8 cellular contexts compared by ENCODE assay signal in genomic region chr4:185424905-185425599, GRCh38. TPM values are rescaled to one million over a fixed set of nuclear protein-coding genes. Genes with fewer than 3 reads are reported as not detected.
DNase-seq lines count a peak whose midpoint lies in the region; ATAC-seq and TF ChIP-seq lines count a peak whose summit lies in the region.

No MANE protein-coding gene starts in this region.

- peak overlapping the region; percentile 90 for H2AFZ ChIP-seq in SK-N-SH (ENCODE audit: low read depth)

- intact Hi-C loops in mucosa of descending colon (cut with DNase I, micrococcal nuclease), result no loop called here

- peak overlapping the region; percentile 88 for H3K4me2 ChIP-seq in SK-N-SH

- TF ChIP-seq EP300 in SK-N-SH (IDR thresholded peaks at IDR 0.05; ENCODE audit: borderline replicate concordance in 1 of 2, low read depth in 1 of 2, low read length in 1 of 2), result no peak

- peak; percentile 30 for ATAC-seq in mucosa of descending colon
- no peak for ATAC-seq in HG03571 (IDR thresholded peaks at IDR 0.05; ENCODE audit: unreplicated experiment)

- H3K4me3 ChIP-seq in GM06990 (replicated peaks; ENCODE audit: low read depth, low read length) (peak overlapping the region; percentile 65), HFF-Myc (replicated peaks; ENCODE audit: low read depth, low read length) (peak overlapping the region; percentile 56), SK-N-SH (ENCODE audit: low read depth in 2 of 2, low read length in 1 of 2) (peak overlapping the region; percentile 71 to 82), endodermal cell (ENCODE audit: low read length) (peak overlapping the region; percentile 98), mucosa of descending colon (peak overlapping the region; percentile 86)

- H3K36me3 ChIP-seq in GM06990 (ENCODE audit: control insufficient read depth, insufficient read depth, low read length) (no peaks in the 10 kb centered on the region; the same call in 1 of the 2 replicates), SK-N-SH (replicated peaks in 1 of 2; ENCODE audit: control insufficient read depth in 1 of 2, insufficient read depth in 2 of 2, low read length in 1 of 2) (peaks cover 11 to 24% of the 10 kb centered on the region in 2 experiments), endodermal cell (ENCODE audit: control insufficient read depth, insufficient read depth, low read length) (no peaks in the 10 kb centered on the region), mucosa of descending colon (ENCODE audit: low read depth) (no peaks in the 10 kb centered on the region)

- no peak for TF ChIP-seq RAD21 in SK-N-SH (IDR thresholded peaks at IDR 0.05; ENCODE audit: low read length)

- H3K4me3 Mint-ChIP-seq in endodermal cell, result peak overlapping the region; percentile 88

- H3K27me3 ChIP-seq in GM06990 (replicated peaks; ENCODE audit: control insufficient read depth, insufficient read depth, low read length) (no peaks in the 10 kb centered on the region), SK-N-SH (ENCODE audit: insufficient read depth) (no peaks in the 10 kb centered on the region), endodermal cell (ENCODE audit: control insufficient read depth, insufficient read depth, low read length, poor library complexity, severe bottlenecking) (no peaks in the 10 kb centered on the region)

- H3K27ac ChIP-seq in SK-N-SH (ENCODE audit: low read depth in 2 of 2, low read length in 1 of 2), result peak overlapping the region; percentile 88 to 95
- H3K27ac ChIP-seq in endodermal cell (ENCODE audit: low read depth, low read length), result peak overlapping the region; percentile 100

- H3K9me3 ChIP-seq in SK-N-SH (no peaks in the 10 kb centered on the region), endodermal cell (ENCODE audit: control insufficient read depth, low read length) (no peaks in the 10 kb centered on the region), mucosa of descending colon (no peaks in the 10 kb centered on the region)

- peaks cover 31% of the 10 kb centered on the region for H3K79me2 ChIP-seq in SK-N-SH (ENCODE audit: insufficient read depth)

- no peaks in the 10 kb centered on the region for H4K20me1 ChIP-seq in SK-N-SH (ENCODE audit: insufficient read depth)

- H3K4me1 ChIP-seq in SK-N-SH (ENCODE audit: control insufficient read depth in 1 of 2, insufficient read depth in 2 of 2, low read depth in 1 of 2, low read length in 1 of 2) (peaks cover 0 to 8% of the 10 kb centered on the region in 2 experiments; a peak in 2 of 4 replicates), endodermal cell (ENCODE audit: control insufficient read depth, insufficient read depth, low read length) (peaks cover 12% of the 10 kb centered on the region), mucosa of descending colon (ENCODE audit: low read depth) (no peaks in the 10 kb centered on the region)

- no peak for TF ChIP-seq CTCF in GM06990 (IDR thresholded peaks at IDR 0.05; ENCODE audit: insufficient read depth, low read length, poor library complexity, severe bottlenecking)
- TF ChIP-seq CTCF in HFF-Myc (IDR thresholded peaks at IDR 0.05; ENCODE audit: low read depth, low read length, missing control alignments), result no peak
- no peak for TF ChIP-seq CTCF in SK-N-SH (IDR thresholded peaks at IDR 0.05)
- TF ChIP-seq CTCF in endodermal cell (conservative IDR thresholded peaks at IDR 0.05), result no peak
- TF ChIP-seq CTCF in mucosa of descending colon (IDR thresholded peaks at IDR 0.05), result no peak

- no peaks in the 10 kb centered on the region for H3F3A ChIP-seq in SK-N-SH (replicated peaks; ENCODE audit: insufficient read depth)

- POLR2A ChIA-PET in SK-N-SH (lab: Yijun Ruan, JAX), result interaction anchor here (0.6 to 2.9 kb wide), 2 partner anchors 29 to 282 kb away, joined by 3 to 14 read pairs; partner anchors contain the start of genes ANKRD37, LRP2BP and SLC25A4

- H3K36me3 Mint-ChIP-seq in endodermal cell (ENCODE audit: low read depth), result no peaks in the 10 kb centered on the region

- DNase-seq in GM06990 (ENCODE audit: extremely low read depth, insufficient read length), result peak; percentile 12
- no peak for DNase-seq in HFF-Myc (ENCODE audit: extremely low read depth, low read depth)
- no peak for DNase-seq in SK-N-SH
- peak; percentile 48 for DNase-seq in endodermal cell
- DNase-seq in mucosa of descending colon, result no peak
- no peak for DNase-seq in NCI-H345 treated with DMSO at 0.1 percent for 48 hours (lab: John Stamatoyannopoulos, UW; ENCODE audit: unreplicated experiment)
- DNase-seq in LoVo (ENCODE audit: low spot score), result no peak

- H3K9me2 ChIP-seq in SK-N-SH, result no peaks in the 10 kb centered on the region

- peaks cover 8% of the 10 kb centered on the region for H3K27me3 Mint-ChIP-seq in endodermal cell (ENCODE audit: insufficient read depth)

- H3K4me1 Mint-ChIP-seq in endodermal cell, result peaks cover 22% of the 10 kb centered on the region

- peak overlapping the region; percentile 100 for H3K27ac Mint-ChIP-seq in endodermal cell

- CTCF ChIA-PET in SK-N-SH (lab: Yijun Ruan, JAX), result interaction anchor here (1.0 to 2.5 kb wide), 7 partner anchors 21 to 613 kb away, joined by 3 to 15 read pairs (median 3); no protein-coding TSS in a partner anchor

- H3K9ac ChIP-seq in SK-N-SH (peak overlapping the region; percentile 91), endodermal cell (ENCODE audit: extremely low read depth, low read length, poor library complexity, severe bottlenecking) (peak overlapping the region; percentile 100)

- 8% methylated on average over 11 of the region's 12 CpGs for WGBS in SK-N-SH (ENCODE audit: low lambda C conversion rate)
- 27 to 29% methylated on average over 9 to 12 of the region's 12 CpGs for WGBS in endodermal cell (ENCODE audit: insufficient coverage in 1 of 2, insufficient read length in 1 of 2), 2 experiments

- no peaks in the 10 kb centered on the region for H3K9me3 Mint-ChIP-seq in endodermal cell

TF ChIP-seq in SK-N-SH, 30 proteins besides CTCF, POLR2A, EP300 and RAD21:
- no peak for TF ChIP-seq ELF1 (IDR thresholded peaks at IDR 0.05)
TF ChIP-seq in SK-N-SH: peak in this region for 0.

RNA-seq across cellular contexts. Expression of gene UFSP2, which starts 0.7 kb away (rescaled TPM):
- 15.5 and 17.6 TPM in 2 replicates for polyA plus RNA-seq in SK-N-SH (2012; rRNA removed)
- polyA plus RNA-seq in SK-N-SH (2012; cell fraction: cytosol; rRNA removed), result 22.6 and 26.2 TPM in 2 replicates
- polyA plus RNA-seq in SK-N-SH (2012; cell fraction: nucleus; rRNA removed), result 6.9 and 12.0 TPM in 2 replicates
- total RNA-seq in endodermal cell (10 to 100 TPM; 23.3 to 24.7 TPM), mucosa of descending colon (10 to 100 TPM; 19.3 to 32.9 (median 20.2) TPM)
- 41.7 TPM for polyA plus RNA-seq in endodermal cell (2013, experiment 1 of 2)
- polyA plus RNA-seq in endodermal cell (2013, experiment 2 of 2), result 35.4 TPM

RNA-seq across cellular contexts. Expression of gene ANKRD37, which starts 28.4 kb away (rescaled TPM):
- polyA plus RNA-seq in SK-N-SH (2012; rRNA removed), result 10.1 and 11.6 TPM in 2 replicates
- 9.4 and 11.7 TPM in 2 replicates for polyA plus RNA-seq in SK-N-SH (2012; cell fraction: cytosol; rRNA removed)
- polyA plus RNA-seq in SK-N-SH (2012; cell fraction: nucleus; rRNA removed), result 20.5 and 22.3 TPM in 2 replicates
- total RNA-seq in endodermal cell, result 1 to 10 TPM in 1 of 2 donors, under 1 TPM in 1; 0.95 to 1.3 TPM
- 5.7 TPM for polyA plus RNA-seq in endodermal cell (2013, experiment 1 of 2)
- polyA plus RNA-seq in endodermal cell (2013, experiment 2 of 2), result 5.3 TPM
- total RNA-seq in mucosa of descending colon, result 10 to 100 TPM in 1 of 3 donors, 1 to 10 TPM in 2; 7.6 to 14.2 (median 9.7) TPM

RNA-seq across cellular contexts. Expression of gene LRP2BP, which starts 29.3 kb away (rescaled TPM):
- 0.30 and 0.52 TPM in 2 replicates for polyA plus RNA-seq in SK-N-SH (2012; rRNA removed)
- 0.08 and 0.14 TPM in 2 replicates for polyA plus RNA-seq in SK-N-SH (2012; cell fraction: cytosol; rRNA removed)
- polyA plus RNA-seq in SK-N-SH (2012; cell fraction: nucleus; rRNA removed), result 2.5 and 3.8 TPM in 2 replicates
- total RNA-seq in endodermal cell, result under 1 TPM in 1 of 2 donors, not detected in 1; 0.15 TPM
- 0.36 TPM for polyA plus RNA-seq in endodermal cell (2013, experiment 1 of 2)
- polyA plus RNA-seq in endodermal cell (2013, experiment 2 of 2), result 0.41 TPM
- 1 to 10 TPM in 1 of 3 donors, under 1 TPM in 2; 0.35 to 1.3 (median 0.41) TPM for total RNA-seq in mucosa of descending colon

RNA-seq across cellular contexts. Expression of gene CCDC110, which starts 46.5 kb away (rescaled TPM):
- polyA plus RNA-seq in SK-N-SH (2012; rRNA removed), result 0.05 TPM in 1 of 2 replicates, not detected in the other
- 0.05 and 0.12 TPM in 2 replicates for polyA plus RNA-seq in SK-N-SH (2012; cell fraction: cytosol; rRNA removed)
- 0.05 TPM in 1 of 2 replicates, not detected in the other for polyA plus RNA-seq in SK-N-SH (2012; cell fraction: nucleus; rRNA removed)
- under 1 TPM; 0.26 to 0.80 TPM for total RNA-seq in endodermal cell
- polyA plus RNA-seq in endodermal cell (2013, experiment 1 of 2), result 0.82 TPM
- polyA plus RNA-seq in endodermal cell (2013, experiment 2 of 2), result 1.3 TPM
- 1 to 10 TPM in 2 of 3 donors, under 1 TPM in 1; 0.69 to 5.4 (median 1.8) TPM for total RNA-seq in mucosa of descending colon

Comparison
In these comparisons a context has a peak if more than half of its experiments do, and no peak if none do; other contexts are left out.
1. DNase-seq: peak in GM06990 (single experiment) and endodermal cell (single experiment); none in HFF-Myc (single experiment), SK-N-SH (single experiment), mucosa of descending colon (0 of 3), NCI-H345 treated with DMSO at 0.1 percent for 48 hours (single experiment) and LoVo (single experiment).
2. Peak in every context shown above with its lines, with median percentiles within 50 percentile points of each other: H3K4me3 ChIP-seq.